In genomic region chr18:50274941-50275340, GRCh38 we compare ENCODE assay signal across 17 cellular contexts. TPM values are rescaled to one million over a fixed set of nuclear protein-coding genes. Genes with fewer than 3 reads are reported as not detected.
"Had no signal": no experiment of that assay in that cellular context is flagged by ENCODE, and none has a peak within 500 bp of the region (broad histone marks: within the 10 kb centered on the region; RNA-seq: fewer than 3 reads in every experiment).

No MANE protein-coding gene starts in this region.

- H3K9me3 ChIP-seq: SK-N-SH had no signal

- DNase-seq: Kasumi-1, MM.1S, NCI-H1105, NCI-H1417, NCI-H1436 treated with DMSO at 0.1 percent for 48 hours, NCI-H1694, NCI-H187 treated with DMSO at 0.1 percent for 48 hours, NCI-H2029 treated with DMSO at 0.1 percent for 48 hours, NCI-H2171 treated with DMSO at 0.1 percent for 48 hours, NCI-H345, NCI-H524 treated with DMSO at 0.1 percent for 48 hours, NCI-H69, NCI-H774, SHP77, SK-N-SH, SW 1271 had no signal

RNA-seq across cellular contexts. Expression of gene CFAP53, which starts 8.6 kb away (rescaled TPM):
- total RNA-seq: HT-29 had no signal
